In genomic region chr10:32372000-32372875, GRCh38 we compare ENCODE assay signal across 15 cellular contexts. TPM values are rescaled to one million over a fixed set of nuclear protein-coding genes. Genes with fewer than 3 reads are reported as not detected.
DNase-seq lines count a peak whose midpoint lies in the region; ATAC-seq, FAIRE-seq and TF ChIP-seq lines count a peak whose summit lies in the region.
"Had no signal": no experiment of that assay in that cellular context is flagged by ENCODE, and none has a peak within 500 bp of the region (broad histone marks: within the 10 kb centered on the region; RNA-seq: fewer than 3 reads in every experiment).

No MANE protein-coding gene starts in this region.

- 21% methylated on average over 10 of the region's 10 CpGs for WGBS in A549 (ENCODE audit: missing lambda C conversion rate)
- WGBS in testis, 2 donors: 83 to 88% methylated on average over 10 of the region's 10 CpGs

- peak; percentile 25 to 67; a peak in 4 of 6 replicates for ATAC-seq in A549
- ATAC-seq: GM23338 had no signal

- no peak overlapping the region for H3K4me3 ChIP-seq in A549
- H3K4me3 ChIP-seq in testis: no peak overlapping the region
- H3K4me3 ChIP-seq: GM23338 had no signal

- TF ChIP-seq CTCF in A549 (IDR thresholded peaks at IDR 0.05) (no peak; the same call in 2 of the 3 replicates), testis (IDR thresholded peaks at IDR 0.05) (no peak)

- TF ChIP-seq POLR2A in A549 (IDR thresholded peaks at IDR 0.05; ENCODE audit: low read length) (no peak), erythroblast (IDR thresholded peaks at IDR 0.05; ENCODE audit: low read length) (no peak), testis (IDR thresholded peaks at IDR 0.05) (no peak)

- peak overlapping the region; percentile 63 for H3K4me2 ChIP-seq in A549
- H3K4me2 ChIP-seq: GM23338 had no signal

- H3K4me1 ChIP-seq in A549 (peaks cover 46% of the 10 kb centered on the region), testis (no peaks in the 10 kb centered on the region)

- peak; percentile 13 for FAIRE-seq in A549 (lab: Jason Lieb, UNC)
- FAIRE-seq in GM18507 (lab: Jason Lieb, UNC): peak; percentile 38
- FAIRE-seq: astrocyte, urothelium cell line had no signal

- H3K9me3 ChIP-seq in A549 (no peaks in the 10 kb centered on the region), testis (no peaks in the 10 kb centered on the region)

- H3K36me3 ChIP-seq in testis (ENCODE audit: low read depth, missing control alignments): no peaks in the 10 kb centered on the region

- TF ChIP-seq RAD21 in A549 (conservative IDR thresholded peaks at IDR 0.05 in 1 of 2, IDR thresholded peaks at IDR 0.05 in 1 of 2): no peak

- CTCF ChIA-PET in A549 (lab: Yijun Ruan, JAX): interaction anchor here (1.0 to 11.8 kb wide), 3 partner anchors 9 to 424 kb away, joined by 3 to 118 read pairs (median 6); partner anchors contain the start of gene EPC1

- POLR2A ChIA-PET in A549 (lab: Yijun Ruan, JAX): interaction anchor here (0.5 kb wide), 1 partner anchor 233 kb away, joined by 6 read pairs; no protein-coding TSS in a partner anchor

- intact Hi-C loops in testis (cut with DNase I; ENCODE audit: low total_unique reads): no loop called here

- no peak for TF ChIP-seq EP300 in A549 (IDR thresholded peaks at IDR 0.05)

- no peaks in the 10 kb centered on the region for H3K27me3 ChIP-seq in testis

- peak in 1 of 2 experiments; percentile 62 for DNase-seq in A549 (ENCODE audit: low read depth in 1 of 2, low spot score in 1 of 2)
- no peak for DNase-seq in GM18507 (ENCODE audit: extremely low spot score, insufficient read length, low read depth)
- DNase-seq in SW480 (ENCODE audit: low spot score): peak; percentile 4
- DNase-seq in iris pigment epithelial cell (ENCODE audit: low read depth): peak; percentile 43
- no peak for DNase-seq in erythroblast (lab: John Stamatoyannopoulos, UW)
- no peak for DNase-seq in testis
- no peak for DNase-seq in T1000 (lab: John Stamatoyannopoulos, UW)
- no peak for DNase-seq in NCI-H1417 (lab: John Stamatoyannopoulos, UW)
- DNase-seq: activated CD8-positive, alpha-beta memory T cell treated with anti-CD3 and anti-CD28 coated beads, Interleukin-2, amount 50 U/mL, for 48 hours; DMS79; NCI-H2107 had no signal

- H3K27ac ChIP-seq in A549 (peak overlapping the region; percentile 66 to 78), testis (no peak overlapping the region)
- H3K27ac ChIP-seq: HL-60 had no signal

TF ChIP-seq in A549, 52 proteins besides CTCF, POLR2A, EP300 and RAD21:
- TF ChIP-seq CHD4 (IDR thresholded peaks at IDR 0.05; ENCODE audit: borderline replicate concordance): peak; percentile 61; the same call in 1 of the 2 replicates
- TF ChIP-seq FOSL2 (IDR thresholded peaks at IDR 0.05): peak; percentile 27; the same call in 1 of the 2 replicates
- peak; percentile 39; the same call in 1 of the 2 replicates for TF ChIP-seq FOSL2 (CRISPR knock-in tag; IDR thresholded peaks at IDR 0.05)
- no peak for TF ChIP-seq CBX2 (IDR thresholded peaks at IDR 0.05; ENCODE audit: borderline replicate concordance, low read depth)
- peak; percentile 64 for TF ChIP-seq JUNB (IDR thresholded peaks at IDR 0.05)
- peak; percentile 94 to 97; a peak in 3 of 4 replicates for TF ChIP-seq CEBPB (IDR thresholded peaks at IDR 0.05)
TF ChIP-seq in A549: peak in this region for 4.

RNA-seq across cellular contexts. Expression of gene EPC1, which starts 25.3 kb away (rescaled TPM):
- polyA plus RNA-seq in A549 (2011; rRNA removed): 47.2 and 53.9 TPM in 2 replicates
- 35.4 and 37.6 TPM in 2 replicates for polyA plus RNA-seq in A549 (2012; cell fraction: cytosol; rRNA removed)
- 44.9 and 55.2 TPM in 2 replicates for polyA plus RNA-seq in A549 (2012; cell fraction: nucleus; rRNA removed)
- 13.5 to 14.7 TPM (median 14.6 TPM) in 3 replicates for polyA plus RNA-seq in A549 (2017; fragmentation: RNase III; extraction: RNeasy Plus Mini Kit Qiagen cat#74134 plus additional on column Dnase treatment)
- polyA minus RNA-seq in A549 (2011; rRNA and poly(A)+ RNA removed): 65.8 and 67.0 TPM in 2 replicates
- 10 to 100 TPM; 65.4 to 65.8 TPM for total RNA-seq in testis
- polyA plus RNA-seq in testis (ENCODE audit: insufficient read depth, low read depth, low replicate concordance): 34.8 TPM

Comparison
In these comparisons a context has a peak if more than half of its experiments do, and no peak if none do; other contexts are left out.
1. DNase-seq: peak in SW480 (single experiment) and iris pigment epithelial cell (single experiment); none in GM18507 (single experiment), erythroblast (0 of 2), testis (single experiment), T1000 (single experiment) and NCI-H1417 (0 of 3).
2. H3K27ac ChIP-seq: peak in A549 (2 of 2); none in testis (0 of 2).